In the genomic region with DNA sequence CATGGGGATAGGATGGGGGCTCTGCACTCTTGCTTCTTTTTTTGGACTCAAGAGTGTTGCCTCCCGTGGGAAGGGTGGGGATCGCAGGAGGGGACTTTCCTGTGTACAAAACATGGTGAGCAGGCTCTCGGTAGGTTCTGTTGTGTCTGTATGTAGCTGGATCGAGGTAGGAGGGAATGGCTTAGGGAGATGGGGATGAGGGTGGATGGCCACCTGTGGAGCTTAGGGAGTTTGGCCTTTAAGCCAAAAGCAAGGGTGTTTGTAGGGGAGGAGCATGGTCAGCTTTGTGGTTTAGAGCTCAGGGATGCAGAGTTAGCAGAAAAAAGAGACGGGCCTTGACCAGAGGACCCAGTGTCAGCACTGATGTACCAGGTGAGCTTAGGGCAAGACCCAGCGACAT, we compare ENCODE assay signal across 20 cellular contexts. TPM values are rescaled to one million over a fixed set of nuclear protein-coding genes. Genes with fewer than 3 reads are reported as not detected.
A peak's percentile ranks its signal among the peaks of the same experiment; 100 is the strongest.
DNase-seq lines count a peak whose midpoint lies in the region; ATAC-seq and TF ChIP-seq lines count a peak whose summit lies in the region.
"Had no signal": no experiment of that assay in that cellular context is flagged by ENCODE, and none has a peak within 500 bp of the region (broad histone marks: within the 10 kb centered on the region; RNA-seq: fewer than 3 reads in every experiment).

No MANE protein-coding gene starts in this region.

- no peaks in the 10 kb centered on the region for H3K9me3 Mint-ChIP-seq in endothelial cell (ENCODE audit: unreplicated experiment)
- H3K9me3 Mint-ChIP-seq: T-cell had no signal

- H3K4me3 ChIP-seq in ACC112 (ENCODE audit: low read depth, low read length) = no peak overlapping the region
- no peak overlapping the region for H3K4me3 ChIP-seq in HEK293 (ENCODE audit: low read depth, low read length)
- no peak overlapping the region for H3K4me3 ChIP-seq in sigmoid colon
- H3K4me3 ChIP-seq: cardiac muscle cell, skin epidermis had no signal

- no peak overlapping the region for H2AFZ ChIP-seq in ACC112 (ENCODE audit: low read length, unreplicated experiment)

- peak overlapping the region; percentile 93 for H3K27ac ChIP-seq in ACC112 (ENCODE audit: low read depth, low read length)
- no peak overlapping the region for H3K27ac ChIP-seq in HEK293 (ENCODE audit: extremely low read depth, low read depth, low read length)
- peak overlapping the region in 3 of 4 donors; percentile 65 to 88 (median 77) for H3K27ac ChIP-seq in sigmoid colon
- H3K27ac ChIP-seq: cardiac muscle cell, KMS-11, VCaP had no signal

- H3K27ac Mint-ChIP-seq in endothelial cell (ENCODE audit: unreplicated experiment) = peak overlapping the region; percentile 58
- H3K27ac Mint-ChIP-seq: B cell had no signal

- H3K9me3 ChIP-seq in HEK293 (ENCODE audit: control insufficient read depth, insufficient read depth, low read depth, low read length) = no peaks in the 10 kb centered on the region
- no peaks in the 10 kb centered on the region for H3K9me3 ChIP-seq in sigmoid colon

- CTCF ChIA-PET in HEK293 (lab: Yijun Ruan, JAX) = interaction anchor here (1.0 to 2.7 kb wide), 4 partner anchors 22 to 189 kb away, joined by 3 to 13 read pairs (median 6); no protein-coding TSS in a partner anchor

- peaks cover 53% of the 10 kb centered on the region for H3K4me1 ChIP-seq in ACC112 (ENCODE audit: control insufficient read depth, insufficient read depth, low read length, unreplicated experiment)
- peaks cover 9% of the 10 kb centered on the region for H3K4me1 ChIP-seq in HEK293 (ENCODE audit: control insufficient read depth, insufficient read depth, low read length)
- peaks cover 0 to 49% (median 39%) of the 10 kb centered on the region in 4 donors for H3K4me1 ChIP-seq in sigmoid colon

- H3K36me3 ChIP-seq in ACC112 (ENCODE audit: insufficient read depth, low read length) (no peaks in the 10 kb centered on the region; the same call in 1 of the 2 replicates), HEK293 (ENCODE audit: control insufficient read depth in 2 of 2, insufficient read depth in 1 of 2, low read length in 2 of 2) (peaks cover 15 to 75% of the 10 kb centered on the region in 2 experiments; a peak in 2 of 3 replicates), sigmoid colon (peaks cover 0 to 18% (median 14%) of the 10 kb centered on the region in 4 donors)

- no peak for TF ChIP-seq POLR2A in sigmoid colon (IDR thresholded peaks at IDR 0.05)

- H3K4me3 Mint-ChIP-seq in endothelial cell (ENCODE audit: unreplicated experiment) = no peak overlapping the region
- H3K4me3 Mint-ChIP-seq: B cell, T-cell had no signal

- peaks cover 87% of the 10 kb centered on the region for H3K79me2 ChIP-seq in ACC112 (ENCODE audit: control insufficient read depth, insufficient read depth, low read length, unreplicated experiment)

- peaks cover 7% of the 10 kb centered on the region for H3K27me3 Mint-ChIP-seq in endothelial cell (ENCODE audit: unreplicated experiment)
- H3K27me3 Mint-ChIP-seq: B cell, T-cell had no signal

- no peak for TF ChIP-seq CTCF in HEK293 (tag by site-specific recombination; IDR thresholded peaks at IDR 0.05)
- TF ChIP-seq CTCF in endothelial cell (IDR thresholded peaks at IDR 0.05; ENCODE audit: unreplicated experiment) = no peak
- TF ChIP-seq CTCF in sigmoid colon (IDR thresholded peaks at IDR 0.05) = no peak

- DNase-seq in endothelial cell (ENCODE audit: low spot score) = no peak
- DNase-seq in sigmoid colon = no peak
- DNase-seq in occipital lobe (lab: John Stamatoyannopoulos, UW) = no peak
- no peak for DNase-seq in D341Med (ENCODE audit: low spot score)
- DNase-seq in anterior cingulate cortex (lab: John Stamatoyannopoulos, UW) = no peak
- DNase-seq: activated gamma-delta T cell treated with Interleukin-2 at 50 U/mL for 16 hours; effector CD8-positive, alpha-beta T cell; foreskin melanocyte; NCI-H1417; stimulated activated naive CD4-positive, alpha-beta T cell; T-cell had no signal

- POLR2A ChIA-PET in HEK293 (lab: Yijun Ruan, JAX) = interaction anchor here (1.0 to 1.2 kb wide), 3 partner anchors 10 to 15 kb away, joined by 3 to 6 read pairs (median 3); a partner anchor contains a TSS

- peaks cover 7% of the 10 kb centered on the region for H3K4me1 Mint-ChIP-seq in endothelial cell (ENCODE audit: unreplicated experiment)

- no peak for TF ChIP-seq EP300 in sigmoid colon (IDR thresholded peaks at IDR 0.05)

- no peak for ATAC-seq in HG03457 (IDR thresholded peaks at IDR 0.05; ENCODE audit: unreplicated experiment)
- ATAC-seq: T-cell had no signal

- H3K27me3 ChIP-seq in ACC112 (ENCODE audit: insufficient read depth, low read length) (no peaks in the 10 kb centered on the region), sigmoid colon (no peaks in the 10 kb centered on the region)
- H3K27me3 ChIP-seq: cardiac muscle cell had no signal

- intact Hi-C loops in sigmoid colon (cut with DNase I) = no loop called here

- 90 to 94% methylated on average over 6 of the region's 6 CpGs for WGBS in sigmoid colon, 2 donors

- peaks cover 8% of the 10 kb centered on the region for H3K36me3 Mint-ChIP-seq in endothelial cell (ENCODE audit: low read depth, unreplicated experiment)

TF ChIP-seq in HEK293, 187 proteins besides CTCF, POLR2A, EP300 and RAD21:
- TF ChIP-seq ZNF610 (tag by site-specific recombination; IDR thresholded peaks at IDR 0.05; ENCODE audit: borderline replicate concordance) (no peak), ZNF548 (tag by site-specific recombination; IDR thresholded peaks at IDR 0.05) (no peak), SCRT1 (tag by site-specific recombination; IDR thresholded peaks at IDR 0.05; ENCODE audit: borderline replicate concordance) (peak; percentile 74; the same call in 1 of the 2 replicates), ZNF560 (tag by site-specific recombination; IDR thresholded peaks at IDR 0.05; ENCODE audit: borderline replicate concordance) (no peak), SCRT2 (tag by site-specific recombination; IDR thresholded peaks at IDR 0.05) (peak; percentile 94), ZNF660 (tag by site-specific recombination; IDR thresholded peaks at IDR 0.05) (no peak)
- TF ChIP-seq, protein P1, sequence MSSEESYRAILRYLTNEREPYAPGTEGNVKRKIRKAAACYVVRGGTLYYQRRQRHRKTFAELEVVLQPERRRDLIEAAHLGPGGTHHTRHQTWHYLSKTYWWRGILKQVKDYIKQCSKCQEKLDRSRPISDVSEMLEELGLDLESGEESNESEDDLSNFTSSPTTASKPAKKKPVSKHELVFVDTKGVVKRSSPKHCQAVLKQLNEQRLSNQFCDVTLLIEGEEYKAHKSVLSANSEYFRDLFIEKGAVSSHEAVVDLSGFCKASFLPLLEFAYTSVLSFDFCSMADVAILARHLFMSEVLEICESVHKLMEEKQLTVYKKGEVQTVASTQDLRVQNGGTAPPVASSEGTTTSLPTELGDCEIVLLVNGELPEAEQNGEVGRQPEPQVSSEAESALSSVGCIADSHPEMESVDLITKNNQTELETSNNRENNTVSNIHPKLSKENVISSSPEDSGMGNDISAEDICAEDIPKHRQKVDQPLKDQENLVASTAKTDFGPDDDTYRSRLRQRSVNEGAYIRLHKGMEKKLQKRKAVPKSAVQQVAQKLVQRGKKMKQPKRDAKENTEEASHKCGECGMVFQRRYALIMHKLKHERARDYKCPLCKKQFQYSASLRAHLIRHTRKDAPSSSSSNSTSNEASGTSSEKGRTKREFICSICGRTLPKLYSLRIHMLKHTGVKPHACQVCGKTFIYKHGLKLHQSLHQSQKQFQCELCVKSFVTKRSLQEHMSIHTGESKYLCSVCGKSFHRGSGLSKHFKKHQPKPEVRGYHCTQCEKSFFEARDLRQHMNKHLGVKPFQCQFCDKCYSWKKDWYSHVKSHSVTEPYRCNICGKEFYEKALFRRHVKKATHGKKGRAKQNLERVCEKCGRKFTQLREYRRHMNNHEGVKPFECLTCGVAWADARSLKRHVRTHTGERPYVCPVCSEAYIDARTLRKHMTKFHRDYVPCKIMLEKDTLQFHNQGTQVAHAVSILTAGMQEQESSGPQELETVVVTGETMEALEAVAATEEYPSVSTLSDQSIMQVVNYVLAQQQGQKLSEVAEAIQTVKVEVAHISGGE (tag by site-specific recombination; conservative IDR thresholded peaks at IDR 0.05; ENCODE audit: low read depth) = no peak

RNA-seq across cellular contexts. Expression of a gene that starts 11.0 kb away (rescaled TPM):
- total RNA-seq in endothelial cell (ENCODE audit: unreplicated experiment) (83.0 TPM), sigmoid colon (10 to 100 TPM; 24.5 to 42.4 (median 32.2) TPM), occipital lobe (45.2 TPM)
- 10 to 100 TPM; 28.8 to 48.9 (median 42.3) TPM for polyA plus RNA-seq in sigmoid colon

RNA-seq across cellular contexts. Expression of a gene that starts 14.4 kb away (rescaled TPM):
- total RNA-seq in endothelial cell (ENCODE audit: unreplicated experiment) (82.9 TPM), sigmoid colon (10 to 100 TPM; 27.5 to 53.7 (median 41.8) TPM), occipital lobe (19.7 TPM)
- 10 to 100 TPM in 2 of 3 donors, 1 to 10 TPM in 1; 9.6 to 38.3 (median 19.0) TPM for polyA plus RNA-seq in sigmoid colon

RNA-seq across cellular contexts. Expression of a gene that starts 15.1 kb away (rescaled TPM):
- total RNA-seq in endothelial cell (ENCODE audit: unreplicated experiment) = 217 TPM
- 100 to 1,000 TPM in 1 of 4 donors, 10 to 100 TPM in 3; 50.8 to 106 (median 85.4) TPM for total RNA-seq in sigmoid colon
- 100 to 1,000 TPM in 1 of 3 donors, 10 to 100 TPM in 2; 93.8 to 115 (median 99.7) TPM for polyA plus RNA-seq in sigmoid colon
- 73.2 TPM for total RNA-seq in occipital lobe

RNA-seq across cellular contexts. Expression of a gene that starts 19.8 kb away (rescaled TPM):
- total RNA-seq in endothelial cell (ENCODE audit: unreplicated experiment) = 29.6 TPM
- total RNA-seq in sigmoid colon = 10 to 100 TPM; 63.9 to 85.6 (median 75.2) TPM
- polyA plus RNA-seq in sigmoid colon = 10 to 100 TPM; 16.2 to 23.4 (median 20.8) TPM
- total RNA-seq in occipital lobe = 25.3 TPM

RNA-seq across cellular contexts. Expression of a gene that starts 22.8 kb away (rescaled TPM):
- total RNA-seq in endothelial cell (ENCODE audit: unreplicated experiment) (0.56 TPM), sigmoid colon (not detected), occipital lobe (not detected)
- polyA plus RNA-seq in sigmoid colon = 1 to 10 TPM in 1 of 3 donors, not detected in 2; 1.1 TPM
- total RNA-seq: lung microvascular endothelial cell had no signal
